ENCODE assay signal across 10 cellular contexts in the genomic region with DNA sequence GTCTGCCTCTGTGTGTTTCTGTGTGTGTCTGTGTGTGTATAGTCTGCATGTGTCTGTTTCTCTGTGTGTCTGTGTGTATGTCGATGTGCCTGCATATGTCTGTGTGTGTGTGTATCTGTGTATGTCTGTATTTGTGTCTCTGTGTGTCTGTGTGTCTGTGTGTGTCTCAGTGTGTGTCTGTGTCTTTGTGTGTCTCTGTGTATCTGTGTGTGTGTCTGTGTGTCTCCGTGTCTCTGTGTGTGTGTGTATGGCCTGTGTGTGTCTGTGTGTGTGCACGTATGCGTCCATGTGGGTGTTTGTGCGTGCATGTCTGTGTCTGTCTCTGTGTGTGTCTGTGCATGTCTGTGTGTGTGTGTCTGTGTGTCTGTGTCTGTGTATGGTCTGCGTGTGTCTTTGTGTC. TPM values are rescaled to one million over a fixed set of nuclear protein-coding genes. Genes with fewer than 3 reads are reported as not detected.
A peak's percentile ranks its signal among the peaks of the same experiment; 100 is the strongest.
DNase-seq lines count a peak whose midpoint lies in the region; ATAC-seq and TF ChIP-seq lines count a peak whose summit lies in the region.
"Had no signal": no experiment of that assay in that cellular context is flagged by ENCODE, and none has a peak within 500 bp of the region (broad histone marks: within the 10 kb centered on the region; RNA-seq: fewer than 3 reads in every experiment).

No MANE protein-coding gene starts in this region.

- peak overlapping the region; percentile 48 for H3K4me3 ChIP-seq in cardiac muscle cell
- peak overlapping the region; percentile 74 for H3K4me3 ChIP-seq in brain microvascular endothelial cell (ENCODE audit: low read depth, low read length)
- H3K4me3 ChIP-seq in lower lobe of right lung = peak overlapping the region; percentile 59
- H3K4me3 ChIP-seq in tibial nerve = peak overlapping the region; percentile 59 to 78 (median 66)
- H3K4me3 ChIP-seq: A549 had no signal

- H3K9me3 ChIP-seq in cardiac muscle cell (ENCODE audit: low read depth) (no peaks in the 10 kb centered on the region), lower lobe of right lung (no peaks in the 10 kb centered on the region), tibial nerve (no peaks in the 10 kb centered on the region)

- H3K27me3 ChIP-seq in cardiac muscle cell (no peaks in the 10 kb centered on the region), brain microvascular endothelial cell (replicated peaks) (no peaks in the 10 kb centered on the region), lower lobe of right lung (ENCODE audit: low read depth) (no peaks in the 10 kb centered on the region), tibial nerve (no peaks in the 10 kb centered on the region)

- no peak overlapping the region for H3K27ac ChIP-seq in cardiac muscle cell
- H3K27ac ChIP-seq in brain microvascular endothelial cell = no peak overlapping the region
- no peak overlapping the region for H3K27ac ChIP-seq in lower lobe of right lung
- peak overlapping the region in 1 of 4 donors; percentile 55 for H3K27ac ChIP-seq in tibial nerve
- H3K27ac ChIP-seq: A549 had no signal

- TF ChIP-seq POLR2A in tibial nerve (IDR thresholded peaks at IDR 0.05) = no peak

- intact Hi-C loops in left cardiac atrium (cut with DNase I) = no loop called here
- intact Hi-C loops in lower lobe of right lung (cut with DNase I) = no loop called here

- in situ Hi-C loops in brain microvascular endothelial cell (cut with HindIII; ENCODE audit: low pct_ligation_motif_present, low sequenced_read_pairs) = no loop called here

- ATAC-seq in left cardiac atrium (no peak), lower lobe of right lung (no peak), GM19452 (IDR thresholded peaks at IDR 0.05; ENCODE audit: unreplicated experiment) (no peak)

- H3K36me3 ChIP-seq in cardiac muscle cell (no peaks in the 10 kb centered on the region), brain microvascular endothelial cell (replicated peaks) (no peaks in the 10 kb centered on the region), lower lobe of right lung (no peaks in the 10 kb centered on the region), tibial nerve (no peaks in the 10 kb centered on the region)

- TF ChIP-seq EP300 in tibial nerve (IDR thresholded peaks at IDR 0.05) = no peak

- WGBS in tibial nerve, 2 donors = 34 to 38% methylated on average over 6 of the region's 6 CpGs

- TF ChIP-seq CTCF in cardiac muscle cell (IDR thresholded peaks at IDR 0.05; ENCODE audit: low read depth, low read length) = no peak
- no peak for TF ChIP-seq CTCF in brain microvascular endothelial cell (IDR thresholded peaks at IDR 0.05; ENCODE audit: low read depth, low read length, missing control alignments)
- no peak for TF ChIP-seq CTCF in lower lobe of right lung (IDR thresholded peaks at IDR 0.05)
- no peak for TF ChIP-seq CTCF in tibial nerve (IDR thresholded peaks at IDR 0.05)

- no peak for DNase-seq in cardiac muscle cell (ENCODE audit: low read depth in 1 of 2, low spot score in 1 of 2)
- DNase-seq in left cardiac atrium = no peak
- no peak for DNase-seq in brain microvascular endothelial cell
- no peak for DNase-seq in lower lobe of right lung
- no peak for DNase-seq in tibial nerve (ENCODE audit: low spot score in 2 of 2)
- DNase-seq in NCI-H1105 (lab: John Stamatoyannopoulos, UW) = no peak
- no peak for DNase-seq in dedifferentiated amniotic fluid mesenchymal stem cell (ENCODE audit: extremely low spot score)

- H3K4me1 ChIP-seq in cardiac muscle cell (ENCODE audit: low read depth) = no peaks in the 10 kb centered on the region
- peaks cover 13% of the 10 kb centered on the region for H3K4me1 ChIP-seq in lower lobe of right lung
- H3K4me1 ChIP-seq in tibial nerve = peaks cover 0 to 19% (median 7%) of the 10 kb centered on the region in 4 donors
- H3K4me1 ChIP-seq: A549, foreskin keratinocyte had no signal

RNA-seq across cellular contexts. Expression of a gene that starts 0.4 kb away (rescaled TPM):
- total RNA-seq in cardiac muscle cell (5.9 and 6.0 TPM in 2 replicates), left cardiac atrium (not detected), lower lobe of right lung (0.47 TPM), tibial nerve (1 to 10 TPM in 2 of 4 donors, under 1 TPM in 1, not detected in 1; 0.78 to 2.5 (median 1.5) TPM)
- polyA plus RNA-seq in cardiac muscle cell = 13.2 and 21.4 TPM in 2 replicates

RNA-seq across cellular contexts. Expression of a gene that starts 23.8 kb away (rescaled TPM):
- total RNA-seq in cardiac muscle cell (974 and 1,709 TPM in 2 replicates), left cardiac atrium (100 to 1,000 TPM; 439 to 554 TPM), lower lobe of right lung (647 TPM), tibial nerve (100 to 1,000 TPM; 461 to 881 (median 580) TPM)
- 1,641 and 2,660 TPM in 2 replicates for polyA plus RNA-seq in cardiac muscle cell

RNA-seq across cellular contexts. Expression of a gene that starts 26.0 kb away (rescaled TPM):
- total RNA-seq in cardiac muscle cell (74.3 and 88.9 TPM in 2 replicates), left cardiac atrium (10 to 100 TPM; 36.1 to 37.6 TPM), lower lobe of right lung (52.8 TPM), tibial nerve (10 to 100 TPM; 54.0 to 83.1 (median 68.3) TPM)
- 80.3 and 82.7 TPM in 2 replicates for polyA plus RNA-seq in cardiac muscle cell

RNA-seq across cellular contexts. Expression of a gene that starts 38.4 kb away (rescaled TPM):
- total RNA-seq in cardiac muscle cell = 138 and 161 TPM in 2 replicates
- 216 and 267 TPM in 2 replicates for polyA plus RNA-seq in cardiac muscle cell
- 100 to 1,000 TPM in 1 of 2 donors, 10 to 100 TPM in 1; 98.0 to 103 TPM for total RNA-seq in left cardiac atrium
- total RNA-seq in lower lobe of right lung = 53.9 TPM
- total RNA-seq in tibial nerve = 10 to 100 TPM; 59.2 to 92.7 (median 82.0) TPM

RNA-seq across cellular contexts. Expression of a gene that starts 45.4 kb away (rescaled TPM):
- total RNA-seq in cardiac muscle cell (not detected in 2 replicates), left cardiac atrium (1 to 10 TPM in 1 of 2 donors, under 1 TPM in 1; 0.99 to 2.7 TPM), lower lobe of right lung (20.6 TPM), tibial nerve (1 to 10 TPM in 2 of 4 donors, not detected in 2; 1.5 to 3.1 TPM)
- 0.60 TPM in 1 of 2 replicates, not detected in the other for polyA plus RNA-seq in cardiac muscle cell
- total RNA-seq: foreskin keratinocyte had no signal
- polyA plus RNA-seq: A549, foreskin keratinocyte had no signal
